Comparison of ENCODE assay signal across 19 cellular contexts in genomic region chr1:2210084-2210653, GRCh38. TPM values are rescaled to one million over a fixed set of nuclear protein-coding genes. Genes with fewer than 3 reads are reported as not detected.
A peak's percentile ranks its signal among the peaks of the same experiment; 100 is the strongest.
DNase-seq lines count a peak whose midpoint lies in the region; ATAC-seq and TF ChIP-seq lines count a peak whose summit lies in the region.
"Had no signal": no experiment of that assay in that cellular context is flagged by ENCODE, and none has a peak within 500 bp of the region (broad histone marks: within the 10 kb centered on the region; RNA-seq: fewer than 3 reads in every experiment).

No MANE protein-coding gene starts in this region.

- no peak overlapping the region for H3K4me3 Mint-ChIP-seq in brain
- H3K4me3 Mint-ChIP-seq in activated CD4-positive, alpha-beta T cell treated with anti-CD3 and anti-CD28 coated beads for 36 hours, result no peak overlapping the region
- H3K4me3 Mint-ChIP-seq: stimulated activated naive CD8-positive, alpha-beta T cell treated with anti-CD3 and anti-CD28 coated beads, Interleukin-15, Interleukin-2, amounts not matched to agents 100 ng/mL and 50 ng/mL, for 24 hours; T-helper 2 cell treated with Interferon-gamma antibody and Interleukin-4, amounts not matched to agents 5 μg/mL and 100 μg/mL, for 36 hours had no signal

- CTCF ChIA-PET in activated CD4-positive, alpha-beta T cell treated with anti-CD3 and anti-CD28 coated beads for 36 hours (lab: Charles Lee), result interaction anchor here (0.6 kb wide), 1 partner anchor 161 kb away, joined by 3 read pairs; no protein-coding TSS in a partner anchor

- peaks cover 13 to 96% (median 78%) of the 10 kb centered on the region in 3 donors for H3K4me1 ChIP-seq in gastroesophageal sphincter
- peaks cover 45% of the 10 kb centered on the region for H3K4me1 ChIP-seq in ovary (ENCODE audit: insufficient read depth)
- H3K4me1 ChIP-seq in upper lobe of right lung, result peaks cover 74% of the 10 kb centered on the region

- H3K4me3 ChIP-seq in gastroesophageal sphincter (no peak overlapping the region), ovary (no peak overlapping the region), upper lobe of right lung (no peak overlapping the region)
- H3K4me3 ChIP-seq: BLaER1, HAP-1, SJCRH30 had no signal

- TF ChIP-seq POLR2A in gastroesophageal sphincter (IDR thresholded peaks at IDR 0.05) (no peak), ovary (IDR thresholded peaks at IDR 0.05) (no peak)

- peaks cover 62% of the 10 kb centered on the region for H3K4me1 Mint-ChIP-seq in brain
- peaks cover 5% of the 10 kb centered on the region for H3K4me1 Mint-ChIP-seq in activated CD4-positive, alpha-beta T cell treated with anti-CD3 and anti-CD28 coated beads for 36 hours

- ATAC-seq in gastroesophageal sphincter, result no peak
- no peak for ATAC-seq in upper lobe of right lung
- ATAC-seq in activated CD4-positive, alpha-beta T cell treated with anti-CD3 and anti-CD28 coated beads for 36 hours, result no peak
- ATAC-seq: activated CD4-positive, CD25-positive, alpha-beta regulatory T cell treated with anti-CD3 and anti-CD28 coated beads, Interleukin-2, amount 50 U/mL, for 24 hours had no signal

- intact Hi-C loops in ovary (cut with DNase I), result no loop called here
- intact Hi-C loops in upper lobe of right lung (cut with DNase I), result no loop called here
- intact Hi-C loops in activated CD4-positive, alpha-beta T cell treated with anti-CD3 and anti-CD28 coated beads for 36 hours (cut with DNase I, micrococcal nuclease), result no loop called here

- no CpG with 5 or more reads among the region's 19 CpGs for WGBS in gastroesophageal sphincter (ENCODE audit: low coverage in 1 of 2), 2 donors
- WGBS in ovary, 3 donors, result 78 to 81% (median 79%) methylated on average over 19 of the region's 19 CpGs

- POLR2A ChIA-PET in activated CD4-positive, alpha-beta T cell treated with anti-CD3 and anti-CD28 coated beads for 36 hours (lab: Charles Lee), result no interaction called here

- no peaks in the 10 kb centered on the region for H3K36me3 ChIP-seq in gastroesophageal sphincter
- no peaks in the 10 kb centered on the region for H3K36me3 ChIP-seq in ovary
- H3K36me3 ChIP-seq in upper lobe of right lung, result no peaks in the 10 kb centered on the region
- H3K36me3 ChIP-seq: BLaER1, HAP-1, SJCRH30 had no signal

- peak overlapping the region in 3 of 4 donors; percentile 87 to 94 (median 87) for H3K27ac ChIP-seq in gastroesophageal sphincter
- peak overlapping the region in 1 of 2 donors; percentile 88 for H3K27ac ChIP-seq in ovary
- H3K27ac ChIP-seq in upper lobe of right lung, result peak overlapping the region; percentile 6
- H3K27ac ChIP-seq: BLaER1, SJCRH30 had no signal

- in situ Hi-C loops in KBM-7 (cut with MboI; ENCODE audit: low pct_unique_long_range_greater_than_20kb, low sequenced_read_pairs), result no loop called here

- H3K9me3 Mint-ChIP-seq in brain, result no peaks in the 10 kb centered on the region
- no peaks in the 10 kb centered on the region for H3K9me3 Mint-ChIP-seq in activated CD4-positive, alpha-beta T cell treated with anti-CD3 and anti-CD28 coated beads for 36 hours (ENCODE audit: low read depth)
- H3K9me3 Mint-ChIP-seq: stimulated activated naive CD8-positive, alpha-beta T cell treated with anti-CD3 and anti-CD28 coated beads, Interleukin-15, Interleukin-2, amounts not matched to agents 100 ng/mL and 50 ng/mL, for 24 hours; T-helper 2 cell treated with Interferon-gamma antibody and Interleukin-4, amounts not matched to agents 5 μg/mL and 100 μg/mL, for 36 hours had no signal

- no peaks in the 10 kb centered on the region for H3K36me3 Mint-ChIP-seq in brain
- H3K36me3 Mint-ChIP-seq in activated CD4-positive, alpha-beta T cell treated with anti-CD3 and anti-CD28 coated beads for 36 hours (ENCODE audit: low read depth), result no peaks in the 10 kb centered on the region

- DNase-seq in ovary (peak in 4 of 5 donors; percentile 42 to 51 (median 49)), upper lobe of right lung (peak; percentile 65), SHP77 (lab: John Stamatoyannopoulos, UW) (no peak), KBM-7 (no peak)
- no peak for DNase-seq in activated CD4-positive, alpha-beta T cell treated with anti-CD3 and anti-CD28 coated beads for 36 hours
- DNase-seq: activated effector memory CD4-positive, alpha-beta T cell treated with Interleukin-2 at 50 U/mL for 16 hours; amniotic stem cell; DMS 273 treated with DMSO at 0.1 percent for 48 hours; head of caudate nucleus; NCI-H146; SJCRH30 had no signal

- TF ChIP-seq EP300 in gastroesophageal sphincter (IDR thresholded peaks at IDR 0.05) (no peak), ovary (IDR thresholded peaks at IDR 0.05) (no peak)

- H3K9me3 ChIP-seq in gastroesophageal sphincter (no peaks in the 10 kb centered on the region), ovary (no peaks in the 10 kb centered on the region), upper lobe of right lung (no peaks in the 10 kb centered on the region)
- H3K9me3 ChIP-seq: BLaER1, HAP-1, SJCRH30 had no signal

- H3K27me3 ChIP-seq in gastroesophageal sphincter, result no peaks in the 10 kb centered on the region
- H3K27me3 ChIP-seq in ovary, result no peaks in the 10 kb centered on the region
- H3K27me3 ChIP-seq in upper lobe of right lung, result no peaks in the 10 kb centered on the region
- H3K27me3 ChIP-seq: BLaER1 had no signal

- no peak for TF ChIP-seq CTCF in brain (conservative IDR thresholded peaks at IDR 0.05)
- TF ChIP-seq CTCF in gastroesophageal sphincter (IDR thresholded peaks at IDR 0.05), result no peak
- TF ChIP-seq CTCF in ovary (IDR thresholded peaks at IDR 0.05), result no peak
- no peak for TF ChIP-seq CTCF in upper lobe of right lung (IDR thresholded peaks at IDR 0.05)

- peak overlapping the region in 3 of 5 experiments; percentile 70 to 87 (median 86) for H3K27ac Mint-ChIP-seq in brain
- H3K27ac Mint-ChIP-seq in activated CD4-positive, alpha-beta T cell treated with anti-CD3 and anti-CD28 coated beads for 36 hours, result no peak overlapping the region
- H3K27ac Mint-ChIP-seq: progenitor cell of endocrine pancreas; stimulated activated naive CD8-positive, alpha-beta T cell treated with anti-CD3 and anti-CD28 coated beads, Interleukin-15, Interleukin-2, amounts not matched to agents 100 ng/mL and 50 ng/mL, for 24 hours; T-helper 2 cell treated with Interferon-gamma antibody and Interleukin-4, amounts not matched to agents 5 μg/mL and 100 μg/mL, for 36 hours had no signal

- H3K27me3 Mint-ChIP-seq in brain, result peaks cover 3% of the 10 kb centered on the region
- H3K27me3 Mint-ChIP-seq in activated CD4-positive, alpha-beta T cell treated with anti-CD3 and anti-CD28 coated beads for 36 hours, result no peaks in the 10 kb centered on the region
- H3K27me3 Mint-ChIP-seq: progenitor cell of endocrine pancreas; stimulated activated naive CD8-positive, alpha-beta T cell treated with anti-CD3 and anti-CD28 coated beads, Interleukin-15, Interleukin-2, amounts not matched to agents 100 ng/mL and 50 ng/mL, for 24 hours had no signal

RNA-seq across cellular contexts. Expression of gene FAAP20, which starts 15.6 kb away (rescaled TPM):
- polyA plus RNA-seq in brain (ENCODE audit: insufficient read depth, low read depth, low replicate concordance) (112 TPM), ovary (10 to 100 TPM in 1 of 2 donors, 1 to 10 TPM in 1; 3.4 to 69.2 TPM)
- total RNA-seq in gastroesophageal sphincter (10 to 100 TPM; 25.8 to 51.1 (median 43.3) TPM), ovary (10 to 100 TPM; 32.7 to 96.1 (median 61.7) TPM), upper lobe of right lung (55.3 TPM)
- total RNA-seq in activated CD4-positive, alpha-beta T cell treated with anti-CD3 and anti-CD28 coated beads for 36 hours, result 10 to 100 TPM; 69.7 to 84.4 TPM

RNA-seq across cellular contexts. Expression of gene SKI, which starts 17.9 kb away (rescaled TPM):
- polyA plus RNA-seq in brain (ENCODE audit: insufficient read depth, low read depth, low replicate concordance) (48.5 TPM), ovary (10 to 100 TPM; 36.3 to 47.0 TPM)
- total RNA-seq in gastroesophageal sphincter (100 to 1,000 TPM in 1 of 4 donors, 10 to 100 TPM in 3; 60.2 to 157 (median 79.0) TPM), ovary (100 to 1,000 TPM in 3 of 7 donors, 10 to 100 TPM in 4; 27.8 to 109 (median 84.3) TPM), upper lobe of right lung (89.6 TPM)
- 10 to 100 TPM; 28.7 to 34.0 TPM for total RNA-seq in activated CD4-positive, alpha-beta T cell treated with anti-CD3 and anti-CD28 coated beads for 36 hours

Comparison
In these comparisons a context has a peak if more than half of its experiments do, and no peak if none do; other contexts are left out.
1. DNase-seq: peak in ovary (4 of 5) and upper lobe of right lung (single experiment); none in activated CD4-positive, alpha-beta T cell treated with anti-CD3 and anti-CD28 coated beads for 36 hours (single experiment), SHP77 (0 of 2) and KBM-7 (single experiment).